8 cellular contexts compared by ENCODE assay signal in genomic region chr7:105013818-105014724, GRCh38. TPM values are rescaled to one million over a fixed set of nuclear protein-coding genes. Genes with fewer than 3 reads are reported as not detected.
DNase-seq lines count a peak whose midpoint lies in the region; ATAC-seq and TF ChIP-seq lines count a peak whose summit lies in the region.

KMT2E (plus strand) TSS chr7:105014205; CDS start chr7:105040953, 26,748 bp downstream.

- CTCF ChIA-PET in AG04450 (lab: Charles Lee) = interaction anchor here (1.0 to 5.4 kb wide), 4 partner anchors 12 to 474 kb away, joined by 3 to 38 read pairs (median 3); no protein-coding TSS in a partner anchor

- no peaks in the 10 kb centered on the region for H3K27me3 ChIP-seq in AG04450 (ENCODE audit: control insufficient read depth, insufficient read depth, low read length)

- POLR2A ChIA-PET in AG04450 (lab: Yijun Ruan, JAX) = interaction anchor here (0.6 to 3.9 kb wide), 19 partner anchors 9 to 500 kb away, joined by 3 to 31 read pairs (median 4); partner anchors contain the start of gene SRPK2

- H3K9me3 ChIP-seq in AG04450 (ENCODE audit: control insufficient read depth, insufficient read depth, low read length) = peaks cover 6% of the 10 kb centered on the region; the same call in 1 of the 2 replicates

- H3K27ac ChIP-seq in AG04450 (ENCODE audit: low read depth, low read length) = peak within 1 kb of the TSS; percentile 100
- H3K27ac ChIP-seq in cingulate gyrus (ENCODE audit: low read depth, low read length) = peak within 1 kb of the TSS; percentile 100

- ATAC-seq in GM18873 (IDR thresholded peaks at IDR 0.05; ENCODE audit: low FRiP score, unreplicated experiment) (peak; percentile 20), HG03175 (IDR thresholded peaks at IDR 0.05; ENCODE audit: unreplicated experiment) (peak; percentile 29)

- H3K4me3 ChIP-seq in AG04450 (ENCODE audit: low read depth, low read length) = peak within 1 kb of the TSS; percentile 97

- peak; percentile 65 for DNase-seq in AG04450 (ENCODE audit: low read depth, low spot score)
- DNase-seq in NCI-H460 (ENCODE audit: extremely low read depth, low read depth) = peak; percentile 86
- DNase-seq in activated CD4-positive, alpha-beta T cell treated with anti-CD3 and anti-CD28 coated beads for 4 hours = peak; percentile 91 to 92
- peak; percentile 95 for DNase-seq in left kidney (ENCODE audit: low read depth, low spot score)
- DNase-seq in stimulated activated CD4-positive, alpha-beta T cell treated with anti-CD3 and anti-CD28 coated beads, Interleukin-2, amount 100 ng/mL, for 24 hours = peak; percentile 90 to 92

- no peak for TF ChIP-seq CTCF in AG04450 (IDR thresholded peaks at IDR 0.05; ENCODE audit: low read depth, low read length)

RNA-seq across cellular contexts. Expression of gene KMT2E, which starts in this region (rescaled TPM):
- 13.8 and 24.1 TPM in 2 replicates for polyA plus RNA-seq in AG04450 (2011; rRNA removed)
- 74.9 and 89.4 TPM in 2 replicates for polyA minus RNA-seq in AG04450 (2011; rRNA and poly(A)+ RNA removed)
- total RNA-seq in NCI-H460 (2014; rRNA removed; shearing (Covaris generic)) = 32.6 and 40.2 TPM in 2 replicates
- polyA plus RNA-seq in NCI-H460 (2014; cell fraction: nucleus; rRNA removed) = 13.6 and 14.4 TPM in 2 replicates

Comparison
In these comparisons a context has a peak if more than half of its experiments do, and no peak if none do; other contexts are left out.
1. Peak in every context shown above with its lines: DNase-seq, ATAC-seq, H3K4me3 ChIP-seq and H3K27ac ChIP-seq.